27 cellular contexts compared by ENCODE assay signal in the genomic region with DNA sequence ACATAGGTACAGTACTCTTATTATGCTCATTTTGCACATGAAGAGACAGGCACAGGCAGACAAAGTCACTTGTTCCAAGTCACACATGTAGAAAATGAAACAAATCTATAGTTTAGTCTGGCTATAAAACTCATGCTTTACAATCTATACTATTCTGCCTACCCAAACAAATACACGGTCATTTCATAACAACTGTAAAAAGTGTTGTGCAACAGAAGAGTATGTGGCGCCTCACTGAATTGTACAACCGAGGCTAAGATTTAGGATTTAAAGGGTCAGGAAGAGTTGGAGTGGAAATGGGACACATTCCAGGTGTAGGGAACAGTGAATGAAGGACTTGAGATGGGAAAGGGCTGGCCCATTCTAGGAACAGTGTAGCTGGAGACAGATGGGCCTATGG.
A peak's percentile ranks its signal among the peaks of the same experiment; 100 is the strongest.
DNase-seq lines count a peak whose midpoint lies in the region; ATAC-seq, FAIRE-seq and TF ChIP-seq lines count a peak whose summit lies in the region.
"Had no signal": no experiment of that assay in that cellular context is flagged by ENCODE, and none has a peak within 500 bp of the region (broad histone marks: within the 10 kb centered on the region; RNA-seq: fewer than 3 reads in every experiment).

No MANE protein-coding gene starts in this region.

- CTCF ChIA-PET in HepG2 (lab: Yijun Ruan, JAX; ENCODE audit: low intra/inter-chr PET ratio, low total read pairs) (no interaction called here), Panc1 (lab: Charles Lee) (no interaction called here), SK-N-SH (lab: Yijun Ruan, JAX) (no interaction called here)

- POLR2A ChIA-PET in HepG2 (lab: Yijun Ruan, JAX) = no interaction called here
- POLR2A ChIA-PET in Panc1 (lab: Charles Lee) = interaction anchor here (0.6 kb wide), 1 partner anchor 49 kb away, joined by 4 read pairs; no protein-coding TSS in a partner anchor
- POLR2A ChIA-PET in SK-N-SH (lab: Yijun Ruan, JAX) = no interaction called here

- intact Hi-C loops in HepG2 (cut with micrococcal nuclease; ENCODE audit: unreplicated experiment) = no loop called here
- intact Hi-C loops in right lobe of liver (cut with DNase I) = no loop called here
- intact Hi-C loops in Panc1 (cut with micrococcal nuclease; ENCODE audit: unreplicated experiment) = no loop called here

- H3K4me3 ChIP-seq in HepG2 (replicated peaks in 1 of 3; ENCODE audit: insufficient read depth in 1 of 3, low read depth in 2 of 3, low read length in 3 of 3) (no peak overlapping the region), right lobe of liver (no peak overlapping the region), Panc1 (ENCODE audit: low read depth in 2 of 2, low read length in 2 of 2) (no peak overlapping the region), SK-N-SH (ENCODE audit: low read depth in 2 of 2, low read length in 1 of 2) (no peak overlapping the region)
- H3K4me3 ChIP-seq: A549; BLaER1 treated with 17β-estradiol and CSF1 and Interleukin-3, amounts not matched to agents 10 nM and 100 nM; GM12878; GM23248 had no signal

- H3K36me3 ChIP-seq in HepG2 (replicated peaks in 1 of 2; ENCODE audit: control insufficient read depth in 1 of 2, insufficient read depth in 2 of 2, low read length in 2 of 2) = no peaks in the 10 kb centered on the region
- H3K36me3 ChIP-seq in right lobe of liver = no peaks in the 10 kb centered on the region
- H3K36me3 ChIP-seq in Panc1 (ENCODE audit: control insufficient read depth, insufficient read depth, low read length) = no peaks in the 10 kb centered on the region
- H3K36me3 ChIP-seq in SK-N-SH (replicated peaks in 1 of 2; ENCODE audit: control insufficient read depth in 1 of 2, insufficient read depth in 2 of 2, low read length in 1 of 2) = no peaks in the 10 kb centered on the region
- H3K36me3 ChIP-seq: BE2C; BLaER1 treated with 17β-estradiol and CSF1 and Interleukin-3, amounts not matched to agents 10 nM and 100 nM had no signal

- no peak overlapping the region for H3K4me3 Mint-ChIP-seq in type B pancreatic cell
- H3K4me3 Mint-ChIP-seq: CD14-positive monocyte; CD4-positive, alpha-beta T cell; CD8-positive, alpha-beta memory T cell had no signal

- H3K27me3 ChIP-seq in HepG2 (ENCODE audit: control insufficient read depth in 1 of 2, insufficient read depth in 2 of 2, low read length in 2 of 2) (no peaks in the 10 kb centered on the region), right lobe of liver (no peaks in the 10 kb centered on the region), Panc1 (ENCODE audit: control insufficient read depth, insufficient read depth, low read length) (no peaks in the 10 kb centered on the region), SK-N-SH (ENCODE audit: insufficient read depth) (no peaks in the 10 kb centered on the region)
- H3K27me3 ChIP-seq: BLaER1 treated with 17β-estradiol and CSF1 and Interleukin-3, amounts not matched to agents 10 nM and 100 nM had no signal

- H2AFZ ChIP-seq in HepG2 (ENCODE audit: low read length) (no peak overlapping the region), SK-N-SH (ENCODE audit: low read depth) (no peak overlapping the region)
- H2AFZ ChIP-seq: GM23248 had no signal

- H3K79me2 ChIP-seq in HepG2 (ENCODE audit: insufficient read depth, low read length) (no peaks in the 10 kb centered on the region), SK-N-SH (ENCODE audit: insufficient read depth) (no peaks in the 10 kb centered on the region)

- 12% methylated on average over 3 of the region's 3 CpGs for WGBS in HepG2 (ENCODE audit: low lambda C conversion rate)
- WGBS in right lobe of liver (ENCODE audit: insufficient coverage, low coverage, low lambda C conversion rate, missing lambda C conversion rate) = 59% methylated on average over 3 of the region's 3 CpGs
- 83% methylated on average over 3 of the region's 3 CpGs for WGBS in SK-N-SH (ENCODE audit: low lambda C conversion rate)

- TF ChIP-seq CTCF in HepG2 (CRISPR knock-in tag; IDR thresholded peaks at IDR 0.05) (no peak), right lobe of liver (IDR thresholded peaks at IDR 0.05) (no peak), Panc1 (IDR thresholded peaks at IDR 0.05) (no peak), SK-N-SH (IDR thresholded peaks at IDR 0.05) (no peak), type B pancreatic cell (conservative IDR thresholded peaks at IDR 0.05) (no peak)

- TF ChIP-seq RAD21 in HepG2 (CRISPR knock-in tag; IDR thresholded peaks at IDR 0.05) = no peak
- no peak for TF ChIP-seq RAD21 in SK-N-SH (IDR thresholded peaks at IDR 0.05; ENCODE audit: low read length)

- H3K27ac ChIP-seq in HepG2 (ENCODE audit: extremely low read length, insufficient read depth, low read length) = no peak overlapping the region
- H3K27ac ChIP-seq in right lobe of liver = no peak overlapping the region
- H3K27ac ChIP-seq in Panc1 (ENCODE audit: low read length) = peak overlapping the region; percentile 52
- H3K27ac ChIP-seq in SK-N-SH (ENCODE audit: low read depth in 2 of 2, low read length in 1 of 2) = no peak overlapping the region
- H3K27ac ChIP-seq: A549; BLaER1 treated with 17β-estradiol and CSF1 and Interleukin-3, amounts not matched to agents 10 nM and 100 nM; GM23248 had no signal

- H3K27me3 Mint-ChIP-seq in type B pancreatic cell = no peaks in the 10 kb centered on the region
- H3K27me3 Mint-ChIP-seq: CD4-positive, alpha-beta T cell had no signal

- TF ChIP-seq POLR2A in HepG2 (IDR thresholded peaks at IDR 0.05; ENCODE audit: insufficient read depth in 1 of 2, low read depth in 2 of 2, low read length in 2 of 2) = no peak
- TF ChIP-seq POLR2A in right lobe of liver (IDR thresholded peaks at IDR 0.05) = no peak
- no peak for TF ChIP-seq POLR2A in GM12891 (IDR thresholded peaks at IDR 0.05; ENCODE audit: low read depth, low read length)

- no TSS peak for BruUV-seq in HepG2 (replicated peaks; lab: Mats Ljungman, UMichigan)
- BruUV-seq in Panc1 (replicated peaks; lab: Mats Ljungman, UMichigan) = no TSS peak

- TF ChIP-seq EP300 in HepG2 (IDR thresholded peaks at IDR 0.05; ENCODE audit: low read depth in 2 of 2, low read length in 2 of 2) (no peak), HepG2 (CRISPR knock-in tag; IDR thresholded peaks at IDR 0.05; ENCODE audit: borderline replicate concordance) (no peak), SK-N-SH (IDR thresholded peaks at IDR 0.05; ENCODE audit: borderline replicate concordance in 1 of 2, low read depth in 1 of 2, low read length in 1 of 2) (no peak)

- H3K9me3 ChIP-seq in HepG2 (ENCODE audit: low read length) (no peaks in the 10 kb centered on the region), right lobe of liver (no peaks in the 10 kb centered on the region), Panc1 (ENCODE audit: control insufficient read depth, insufficient read depth, low read depth, low read length) (peaks cover 5% of the 10 kb centered on the region; the same call in 1 of the 2 replicates), SK-N-SH (no peaks in the 10 kb centered on the region)

- no peaks in the 10 kb centered on the region for H3K4me1 ChIP-seq in HepG2 (ENCODE audit: insufficient read depth, low read length)
- no peaks in the 10 kb centered on the region for H3K4me1 ChIP-seq in right lobe of liver
- H3K4me1 ChIP-seq in Panc1 (ENCODE audit: control insufficient read depth, insufficient read depth, low read length) = peaks cover 2% of the 10 kb centered on the region
- H3K4me1 ChIP-seq in SK-N-SH (ENCODE audit: control insufficient read depth in 1 of 2, insufficient read depth in 2 of 2, low read depth in 1 of 2, low read length in 1 of 2) = peaks cover 0 to 20% of the 10 kb centered on the region in 2 experiments; a peak in 2 of 4 replicates
- H3K4me1 ChIP-seq: A549; BE2C; BLaER1 treated with 17β-estradiol and CSF1 and Interleukin-3, amounts not matched to agents 10 nM and 100 nM had no signal

- no peaks in the 10 kb centered on the region for H3K9me2 ChIP-seq in SK-N-SH

- ATAC-seq in HepG2 (no peak), right lobe of liver (no peak), Panc1 (no peak)
- ATAC-seq: A549, GM12878 had no signal

- no peak overlapping the region for H3K27ac Mint-ChIP-seq in type B pancreatic cell
- H3K27ac Mint-ChIP-seq: CD14-positive monocyte; CD4-positive, alpha-beta T cell; CD8-positive, alpha-beta memory T cell had no signal

- H3F3A ChIP-seq in SK-N-SH (replicated peaks; ENCODE audit: insufficient read depth) = peaks cover 16% of the 10 kb centered on the region

- H3K9ac ChIP-seq in HepG2 (ENCODE audit: insufficient read depth, low read depth, low read length) (no peak overlapping the region), SK-N-SH (no peak overlapping the region)
- H3K9ac ChIP-seq: BLaER1 treated with 17β-estradiol and CSF1 and Interleukin-3, amounts not matched to agents 10 nM and 100 nM; GM23248 had no signal

- no peaks in the 10 kb centered on the region for H4K20me1 ChIP-seq in HepG2 (ENCODE audit: insufficient read depth, low read length)
- H4K20me1 ChIP-seq in SK-N-SH (ENCODE audit: insufficient read depth) = no peaks in the 10 kb centered on the region
- H4K20me1 ChIP-seq: BLaER1 treated with 17β-estradiol and CSF1 and Interleukin-3, amounts not matched to agents 10 nM and 100 nM had no signal

- in situ Hi-C loops in HepG2 (cut with HindIII; ENCODE audit: extremely low pct_ligation_motif_present, low pct_unique_long_range_greater_than_20kb) = no loop called here
- in situ Hi-C loops in Panc1 (cut with HindIII; ENCODE audit: low pct_unique_long_range_greater_than_20kb, low sequenced_read_pairs) = no loop called here

- no peak for DNase-seq in HepG2 (ENCODE audit: low spot score)
- no peak for DNase-seq in right lobe of liver
- no peak for DNase-seq in Panc1 (ENCODE audit: low read depth, low spot score)
- peak; percentile 29 for DNase-seq in iris pigment epithelial cell (ENCODE audit: low read depth)
- DNase-seq in GM12891 (ENCODE audit: insufficient read length, low spot score) = no peak
- DNase-seq in SK-N-SH = no peak
- no peak for DNase-seq in type B pancreatic cell (ENCODE audit: extremely low spot score, unreplicated experiment)
- DNase-seq: 8988T; ACHN; AML-193; BE2C; CD4-positive, alpha-beta T cell; CD8-positive, alpha-beta memory T cell; DMS 273 treated with DMSO at 0.1 percent for 48 hours; DMS79; EL; GDM1; GM23248; H7; HCEC 1CT had no signal

- H3K4me2 ChIP-seq in HepG2 (ENCODE audit: low read depth, low read length) (no peak overlapping the region), SK-N-SH (no peak overlapping the region)
- H3K4me2 ChIP-seq: A549; BLaER1 treated with 17β-estradiol and CSF1 and Interleukin-3, amounts not matched to agents 10 nM and 100 nM had no signal

- no peak for FAIRE-seq in HepG2 (lab: Jason Lieb, UNC)
- no peak for FAIRE-seq in GM12891 (lab: Jason Lieb, UNC)
- FAIRE-seq: A549, D721Med, GM12878, GM18507, H1 had no signal

- H3K9me3 Mint-ChIP-seq in type B pancreatic cell = no peaks in the 10 kb centered on the region
- H3K9me3 Mint-ChIP-seq: CD4-positive, alpha-beta T cell had no signal

- no peaks in the 10 kb centered on the region for H3K36me3 Mint-ChIP-seq in type B pancreatic cell
- H3K36me3 Mint-ChIP-seq: CD14-positive monocyte; CD8-positive, alpha-beta memory T cell had no signal

- no peaks in the 10 kb centered on the region for H3K4me1 Mint-ChIP-seq in type B pancreatic cell (ENCODE audit: unreplicated experiment)
- H3K4me1 Mint-ChIP-seq: CD14-positive monocyte; CD8-positive, alpha-beta memory T cell had no signal

TF ChIP-seq in GM12891, 5 proteins besides CTCF, POLR2A, EP300 and RAD21 (continues in another document):
- no peak for TF ChIP-seq POU2F2 (IDR thresholded peaks at IDR 0.05; ENCODE audit: low read depth, low read length)

TF ChIP-seq in SK-N-SH, 30 proteins besides CTCF, POLR2A, EP300 and RAD21 (continues in another document):
- no peak for TF ChIP-seq TAF1 (IDR thresholded peaks at IDR 0.05; ENCODE audit: borderline replicate concordance, low read depth, low read length)
